In genomic region chrX:7170903-7171302, GRCh38 we compare ENCODE assay signal across 8 cellular contexts. TPM values are rescaled to one million over a fixed set of nuclear protein-coding genes. Genes with fewer than 3 reads are reported as not detected.
A peak's percentile ranks its signal among the peaks of the same experiment; 100 is the strongest.
DNase-seq lines count a peak whose midpoint lies in the region; ATAC-seq and TF ChIP-seq lines count a peak whose summit lies in the region.

No MANE protein-coding gene starts in this region.

- H3K36me3 Mint-ChIP-seq in activated naive CD8-positive, alpha-beta T cell treated with anti-CD3 and anti-CD28 coated beads, Interleukin-2, amount 50 U/mL, for 24 hours (ENCODE audit: low read depth): no peaks in the 10 kb centered on the region
- peaks cover 9% of the 10 kb centered on the region for H3K36me3 Mint-ChIP-seq in nephron progenitor cell (ENCODE audit: low read depth)

- no peaks in the 10 kb centered on the region; the same call in 1 of the 2 replicates for H3K9me3 ChIP-seq in PC-9 (ENCODE audit: insufficient read depth, low read depth)

- H3K4me3 ChIP-seq in PC-9: no peak overlapping the region

- H3K4me1 Mint-ChIP-seq in activated naive CD8-positive, alpha-beta T cell treated with anti-CD3 and anti-CD28 coated beads, Interleukin-2, amount 50 U/mL, for 24 hours: no peaks in the 10 kb centered on the region
- no peaks in the 10 kb centered on the region for H3K4me1 Mint-ChIP-seq in nephron progenitor cell

- no peaks in the 10 kb centered on the region for H3K9me3 Mint-ChIP-seq in activated naive CD8-positive, alpha-beta T cell treated with anti-CD3 and anti-CD28 coated beads, Interleukin-2, amount 50 U/mL, for 24 hours
- peaks cover 23% of the 10 kb centered on the region for H3K9me3 Mint-ChIP-seq in nephron progenitor cell

- DNase-seq in PC-9 (peak in 1 of 2 experiments; percentile 47), nephron progenitor cell (peak; percentile 13), pons (ENCODE audit: low spot score) (no peak), head of caudate nucleus (no peak)
- DNase-seq in activated naive CD8-positive, alpha-beta T cell treated with anti-CD3 and anti-CD28 coated beads, Interleukin-2, amount 50 U/mL, for 24 hours: peak; percentile 16

- BruUV-seq in PC-9 (replicated peaks; lab: Mats Ljungman, UMichigan): no TSS peak

- H4K20me1 ChIP-seq in PC-9 (ENCODE audit: insufficient read depth): no peaks in the 10 kb centered on the region

- TF ChIP-seq CTCF in GM12874 (IDR thresholded peaks at IDR 0.05; ENCODE audit: insufficient read depth, low read depth, low read length) (peak; percentile 26; the same call in 1 of the 2 replicates), PC-9 (conservative IDR thresholded peaks at IDR 0.05) (peak; percentile 47), nephron progenitor cell (IDR thresholded peaks at IDR 0.05) (peak; percentile 39)

- H3F3A ChIP-seq in PC-9 (ENCODE audit: insufficient read depth, low read depth): no peaks in the 10 kb centered on the region

- intact Hi-C loops in PC-9 (cut with micrococcal nuclease; ENCODE audit: unreplicated experiment) (no loop called here), head of caudate nucleus (cut with DNase I) (no loop called here)

- POLR2A ChIA-PET in PC-9 (lab: Charles Lee; ENCODE audit: unreplicated experiment): no interaction called here

- CTCF ChIA-PET in PC-9 (lab: Charles Lee): no interaction called here

- no peak overlapping the region for H3K4me3 Mint-ChIP-seq in activated naive CD8-positive, alpha-beta T cell treated with anti-CD3 and anti-CD28 coated beads, Interleukin-2, amount 50 U/mL, for 24 hours
- H3K4me3 Mint-ChIP-seq in nephron progenitor cell: no peak overlapping the region

- H3K27ac Mint-ChIP-seq in activated naive CD8-positive, alpha-beta T cell treated with anti-CD3 and anti-CD28 coated beads, Interleukin-2, amount 50 U/mL, for 24 hours: no peak overlapping the region
- no peak overlapping the region for H3K27ac Mint-ChIP-seq in nephron progenitor cell

- no peaks in the 10 kb centered on the region for H3K36me3 ChIP-seq in PC-9 (ENCODE audit: low read depth)

- no peaks in the 10 kb centered on the region for H3K4me1 ChIP-seq in PC-9 (replicated peaks; ENCODE audit: insufficient read depth)

- no peak overlapping the region for H2AFZ ChIP-seq in PC-9

- no peak overlapping the region for H3K4me2 ChIP-seq in PC-9

- H3K27ac ChIP-seq in PC-9: no peak overlapping the region

- H3K9me2 ChIP-seq in PC-9 (ENCODE audit: insufficient read depth): no peaks in the 10 kb centered on the region

- H3K27me3 ChIP-seq in PC-9 (ENCODE audit: insufficient read depth, low read depth): no peaks in the 10 kb centered on the region

- H3K79me2 ChIP-seq in PC-9 (ENCODE audit: low read depth): no peaks in the 10 kb centered on the region

- no peaks in the 10 kb centered on the region for H3K27me3 Mint-ChIP-seq in activated naive CD8-positive, alpha-beta T cell treated with anti-CD3 and anti-CD28 coated beads, Interleukin-2, amount 50 U/mL, for 24 hours
- H3K27me3 Mint-ChIP-seq in nephron progenitor cell (ENCODE audit: low read depth, poor library complexity): no peaks in the 10 kb centered on the region

- ATAC-seq in activated naive CD8-positive, alpha-beta T cell treated with anti-CD3 and anti-CD28 coated beads, Interleukin-2, amount 50 U/mL, for 24 hours: peak; percentile 46
- ATAC-seq in GM18498 (IDR thresholded peaks at IDR 0.05; ENCODE audit: unreplicated experiment): no peak
- no peak for ATAC-seq in GM21390 (IDR thresholded peaks at IDR 0.05; ENCODE audit: unreplicated experiment)

RNA-seq across cellular contexts. Expression of gene PUDP, which starts 22.9 kb away (rescaled TPM):
- 22.6 and 24.9 TPM in 2 replicates for total RNA-seq in PC-9 (2021)

RNA-seq across cellular contexts. Expression of gene STS, which starts 23.4 kb away (rescaled TPM):
- 2.2 and 3.3 TPM in 2 replicates for total RNA-seq in PC-9 (2021)

Comparison
In these comparisons a context has a peak if more than half of its experiments do, and no peak if none do; other contexts are left out.
1. DNase-seq: peak in activated naive CD8-positive, alpha-beta T cell treated with anti-CD3 and anti-CD28 coated beads, Interleukin-2, amount 50 U/mL, for 24 hours (single experiment) and nephron progenitor cell (single experiment); none in pons (single experiment) and head of caudate nucleus (0 of 42).
2. Peak in every context shown above with its lines, with median percentiles within 50 percentile points of each other: CTCF ChIP-seq.